In genomic region chr20:53827292-53827995, GRCh38 we compare ENCODE assay signal across 10 cellular contexts.
A peak's percentile ranks its signal among the peaks of the same experiment; 100 is the strongest.
DNase-seq lines count a peak whose midpoint lies in the region; ATAC-seq and TF ChIP-seq lines count a peak whose summit lies in the region.
"Had no signal": no experiment of that assay in that cellular context is flagged by ENCODE, and none has a peak within 500 bp of the region (broad histone marks: within the 10 kb centered on the region; RNA-seq: fewer than 3 reads in every experiment).

No MANE protein-coding gene starts in this region.

- intact Hi-C loops in Calu3 (cut with micrococcal nuclease; ENCODE audit: unreplicated experiment) (loop anchor here (5.0 kb wide), 1 partner anchor 295 kb away; no protein-coding TSS in a partner anchor), PC-3 (cut with micrococcal nuclease) (loop anchor here (10.0 kb wide), 1 partner anchor 237 kb away; no protein-coding TSS in a partner anchor)

- 0 out of 2 replicates have a peak overlapping the region, but pooled peaks have one; percentile 0 for H2AFZ ChIP-seq in PC-3 (ENCODE audit: low read length)

- no peaks in the 10 kb centered on the region for H3K9me3 ChIP-seq in PC-3 (ENCODE audit: low read length)
- no peaks in the 10 kb centered on the region for H3K9me3 ChIP-seq in skeletal muscle tissue (ENCODE audit: control insufficient read depth in 3 of 3, low read length in 3 of 3)
- H3K9me3 ChIP-seq: SJCRH30 had no signal

- H3K4me1 ChIP-seq in PC-3 (ENCODE audit: insufficient read depth, low read length) (peaks cover 46% of the 10 kb centered on the region), skeletal muscle tissue (ENCODE audit: control insufficient read depth in 3 of 3, insufficient read depth in 3 of 3, low read length in 3 of 3) (peaks cover 3 to 25% (median 11%) of the 10 kb centered on the region in 3 donors)

- H3K9ac ChIP-seq in PC-3 (ENCODE audit: low read length) = peak overlapping the region; percentile 93
- no peak overlapping the region for H3K9ac ChIP-seq in skeletal muscle tissue (ENCODE audit: low read depth in 1 of 3, low read length in 3 of 3)

- H3K4me3 ChIP-seq in PC-3 (ENCODE audit: low read length) (peak overlapping the region; percentile 61), fibroblast of the aortic adventitia (ENCODE audit: low read depth, low read length) (peak overlapping the region; percentile 53), skeletal muscle tissue (ENCODE audit: low read length in 3 of 3) (no peak overlapping the region)

- POLR2A ChIA-PET in PC-3 (lab: Charles Lee; ENCODE audit: unreplicated experiment) = interaction anchor here (0.6 to 1.8 kb wide), 8 partner anchors 22 to 371 kb away, joined by 3 to 11 read pairs (median 6); no protein-coding TSS in a partner anchor

- H3K9me3 Mint-ChIP-seq in Calu3 (ENCODE audit: low read depth, unreplicated experiment) = no peaks in the 10 kb centered on the region

- peak overlapping the region; percentile 98 for H3K27ac Mint-ChIP-seq in Calu3 (ENCODE audit: unreplicated experiment)

- H3K4me1 Mint-ChIP-seq in Calu3 (ENCODE audit: low read depth, unreplicated experiment) = peaks cover 55% of the 10 kb centered on the region

- H3K27ac ChIP-seq in PC-3 (ENCODE audit: low read length) (peak overlapping the region; percentile 93), skeletal muscle tissue (ENCODE audit: low read depth, low read length) (peak overlapping the region; percentile 76)
- H3K27ac ChIP-seq: SJCRH30 had no signal

- H3F3A ChIP-seq in PC-3 (ENCODE audit: low read length, unreplicated experiment) = peaks cover 12% of the 10 kb centered on the region

- CTCF ChIA-PET in Calu3 (lab: Charles Lee) (interaction anchor here (0.8 to 2.7 kb wide), 10 partner anchors 10 to 232 kb away, joined by 3 to 9 read pairs (median 5); no protein-coding TSS in a partner anchor), PC-3 (lab: Charles Lee) (interaction anchor here (1.1 kb wide), 1 partner anchor 89 kb away, joined by 6 read pairs; no protein-coding TSS in a partner anchor)

- ATAC-seq in PC-3 (no peak), GM18868 (IDR thresholded peaks at IDR 0.05; ENCODE audit: unreplicated experiment) (no peak)

- H3K79me2 ChIP-seq in PC-3 (ENCODE audit: low read length) = no peaks in the 10 kb centered on the region

- peak overlapping the region; percentile 13 for H3K4me3 Mint-ChIP-seq in Calu3 (ENCODE audit: low read depth, unreplicated experiment)

- DNase-seq in Calu3 (no peak), PC-3 (no peak), fibroblast of the aortic adventitia (ENCODE audit: low read depth) (no peak), middle frontal gyrus (ENCODE audit: extremely low spot score, low spot score) (no peak), GM10266 (ENCODE audit: extremely low spot score) (no peak), NCI-H345 treated with DMSO at 0.1 percent for 48 hours (lab: John Stamatoyannopoulos, UW; ENCODE audit: unreplicated experiment) (no peak)
- DNase-seq: NCI-H1436 had no signal

- peak overlapping the region; percentile 86 for H3K4me2 ChIP-seq in PC-3 (ENCODE audit: low read length)

- H4K20me1 ChIP-seq in PC-3 (ENCODE audit: low read length) = no peaks in the 10 kb centered on the region

- BruUV-seq in Calu3 (replicated peaks; lab: Mats Ljungman, UMichigan) (no TSS peak), PC-3 (replicated peaks; lab: Mats Ljungman, UMichigan) (no TSS peak)

- H3K36me3 Mint-ChIP-seq in Calu3 (ENCODE audit: insufficient read depth, unreplicated experiment) = peaks cover 18% of the 10 kb centered on the region

- H3K27me3 Mint-ChIP-seq in Calu3 (ENCODE audit: unreplicated experiment) = no peaks in the 10 kb centered on the region

- no peaks in the 10 kb centered on the region for H3K36me3 ChIP-seq in PC-3 (ENCODE audit: low read depth, low read length)
- H3K36me3 ChIP-seq in skeletal muscle tissue (ENCODE audit: control insufficient read depth in 3 of 3, insufficient read depth in 3 of 3, low read length in 3 of 3) = no peaks in the 10 kb centered on the region
- H3K36me3 ChIP-seq: SJCRH30 had no signal

- no peaks in the 10 kb centered on the region for H3K9me2 ChIP-seq in PC-3 (replicated peaks; ENCODE audit: low read length)

- no peaks in the 10 kb centered on the region for H3K27me3 ChIP-seq in PC-3 (ENCODE audit: low read length)
- H3K27me3 ChIP-seq in skeletal muscle tissue (ENCODE audit: control insufficient read depth in 3 of 3, insufficient read depth in 3 of 3, low read length in 3 of 3) = no peaks in the 10 kb centered on the region
- H3K27me3 ChIP-seq: SJCRH30 had no signal

- TF ChIP-seq CTCF in Calu3 (IDR thresholded peaks at IDR 0.05; ENCODE audit: unreplicated experiment) (no peak), PC-3 (conservative IDR thresholded peaks at IDR 0.05; ENCODE audit: low read depth, low read length) (no peak), fibroblast of the aortic adventitia (IDR thresholded peaks at IDR 0.05; ENCODE audit: insufficient read depth, low read length) (no peak), GM10266 (IDR thresholded peaks at IDR 0.05; ENCODE audit: control insufficient read depth, insufficient read depth, low read depth, missing control alignments) (no peak)

Comparison
In these comparisons a context has a peak if more than half of its experiments do, and no peak if none do; other contexts are left out.
1. H3K4me3 ChIP-seq: peak in PC-3 (single experiment) and fibroblast of the aortic adventitia (single experiment); none in skeletal muscle tissue (0 of 3).